ENCODE assay signal across 26 cellular contexts in the genomic region with DNA sequence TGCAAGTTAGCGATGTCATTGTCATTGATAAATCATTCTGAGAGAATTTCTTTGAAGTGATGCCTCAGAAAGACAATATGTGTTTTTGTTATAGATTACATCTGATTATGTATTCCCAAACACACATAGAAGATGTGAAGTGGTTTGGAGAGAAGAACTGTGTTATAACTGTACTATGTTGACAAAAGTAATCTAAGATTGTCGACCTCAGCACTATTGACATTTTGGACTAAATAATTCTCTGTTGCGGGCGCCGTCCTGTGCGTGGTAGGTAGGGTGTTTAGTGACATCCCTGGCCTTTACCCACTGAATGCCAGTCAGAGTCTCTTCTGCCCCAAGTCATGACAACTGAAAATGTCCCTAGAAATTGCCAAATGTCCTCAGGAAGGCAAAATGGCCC.
DNase-seq lines count a peak whose midpoint lies in the region; ATAC-seq, FAIRE-seq and TF ChIP-seq lines count a peak whose summit lies in the region.
"Had no signal": no experiment of that assay in that cellular context is flagged by ENCODE, and none has a peak within 500 bp of the region (broad histone marks: within the 10 kb centered on the region; RNA-seq: fewer than 3 reads in every experiment).

No MANE protein-coding gene starts in this region.

- H3K27ac Mint-ChIP-seq in activated CD8-positive, alpha-beta memory T cell treated with anti-CD3 and anti-CD28 coated beads, Interleukin-2, amount 10 ng/mL, durations not matched to agents 7 days and 5 days, result no peak overlapping the region
- no peak overlapping the region for H3K27ac Mint-ChIP-seq in GM23338
- H3K27ac Mint-ChIP-seq: CD14-positive monocyte; CD4-positive, alpha-beta memory T cell; CD4-positive, CD25-positive, alpha-beta regulatory T cell had no signal

- WGBS in HepG2 (ENCODE audit: low lambda C conversion rate), result 15% methylated on average over 6 of the region's 6 CpGs
- 84% methylated on average over 6 of the region's 6 CpGs for WGBS in right lobe of liver (ENCODE audit: insufficient coverage, low coverage, low lambda C conversion rate, missing lambda C conversion rate)
- WGBS in K562 (ENCODE audit: insufficient coverage, low coverage, missing lambda C conversion rate), result 2% methylated on average over 6 of the region's 6 CpGs

- ATAC-seq in HepG2 (no peak), right lobe of liver (no peak), K562 (no peak), GM23338 (no peak)
- ATAC-seq in activated CD8-positive, alpha-beta memory T cell treated with anti-CD3 and anti-CD28 coated beads, Interleukin-2, amount 10 ng/mL, durations not matched to agents 7 days and 5 days, result no peak
- ATAC-seq: GM12878 had no signal

- H4K20me1 ChIP-seq in HepG2 (ENCODE audit: insufficient read depth, low read length) (no peaks in the 10 kb centered on the region), K562 (replicated peaks; ENCODE audit: control insufficient read depth, insufficient read depth, low read length) (no peaks in the 10 kb centered on the region), GM23338 (replicated peaks; ENCODE audit: insufficient read depth) (no peaks in the 10 kb centered on the region; the same call in 1 of the 2 replicates)
- H4K20me1 ChIP-seq: BLaER1 had no signal

- CTCF ChIA-PET in HepG2 (lab: Yijun Ruan, JAX; ENCODE audit: low intra/inter-chr PET ratio, low total read pairs) (no interaction called here), K562 (lab: Yijun Ruan, JAX; ENCODE audit: low intra/inter-chr PET ratio) (no interaction called here)
- CTCF ChIA-PET in activated CD8-positive, alpha-beta memory T cell treated with anti-CD3 and anti-CD28 coated beads, Interleukin-2, amount 10 ng/mL, durations not matched to agents 7 days and 5 days (lab: Charles Lee), result no interaction called here

- H2AFZ ChIP-seq in HepG2 (ENCODE audit: low read length) (no peak overlapping the region), K562 (ENCODE audit: low read depth, low read length) (no peak overlapping the region), GM23338 (no peak overlapping the region)

- TF ChIP-seq CTCF in HepG2 (CRISPR knock-in tag; IDR thresholded peaks at IDR 0.05), result no peak
- TF ChIP-seq CTCF in right lobe of liver (IDR thresholded peaks at IDR 0.05), result no peak
- TF ChIP-seq CTCF in K562 (IDR thresholded peaks at IDR 0.05 in 2 of 3, conservative IDR thresholded peaks at IDR 0.05 in 1 of 3; ENCODE audit: insufficient read depth in 2 of 3, low read depth in 1 of 3, low read length in 3 of 3), result no peak
- TF ChIP-seq CTCF in GM23338 (conservative IDR thresholded peaks at IDR 0.05; ENCODE audit: low read depth in 2 of 2), result no peak

- TF ChIP-seq RAD21 in HepG2 (CRISPR knock-in tag; IDR thresholded peaks at IDR 0.05), result no peak
- no peak for TF ChIP-seq RAD21 in K562 (CRISPR knock-in tag; conservative IDR thresholded peaks at IDR 0.05 in 1 of 2, IDR thresholded peaks at IDR 0.05 in 1 of 2)

- H3F3A ChIP-seq in GM23338 (replicated peaks; ENCODE audit: low read depth), result 0 out of 2 replicates have a peak, but pooled peaks cover under 1% of the 10 kb centered on the region

- peaks cover 12% of the 10 kb centered on the region for H3K27me3 Mint-ChIP-seq in activated CD8-positive, alpha-beta memory T cell treated with anti-CD3 and anti-CD28 coated beads, Interleukin-2, amount 10 ng/mL, durations not matched to agents 7 days and 5 days
- no peaks in the 10 kb centered on the region for H3K27me3 Mint-ChIP-seq in GM23338 (ENCODE audit: insufficient read depth, low read depth, poor library complexity)

- no peak overlapping the region for H3K4me3 ChIP-seq in HepG2 (replicated peaks in 1 of 3; ENCODE audit: insufficient read depth in 1 of 3, low read depth in 2 of 3, low read length in 3 of 3)
- H3K4me3 ChIP-seq in right lobe of liver, result no peak overlapping the region
- H3K4me3 ChIP-seq in K562, result no peak overlapping the region
- H3K4me3 ChIP-seq in GM23338, result no peak overlapping the region
- H3K4me3 ChIP-seq: BLaER1, GM12878 had no signal

- H3K27ac ChIP-seq in HepG2 (ENCODE audit: extremely low read length, insufficient read depth, low read length), result no peak overlapping the region
- H3K27ac ChIP-seq in right lobe of liver, result no peak overlapping the region
- no peak overlapping the region for H3K27ac ChIP-seq in K562 (ENCODE audit: extremely low read depth, low read depth, low read length)
- H3K27ac ChIP-seq in GM23338 (ENCODE audit: low read depth), result no peak overlapping the region; the same call in 1 of the 2 replicates
- H3K27ac ChIP-seq: 22Rv1, BLaER1 had no signal

- H3K9ac ChIP-seq in HepG2 (ENCODE audit: insufficient read depth, low read depth, low read length) (no peak overlapping the region), K562 (ENCODE audit: insufficient read depth in 1 of 2, low read depth in 2 of 2, low read length in 2 of 2) (no peak overlapping the region)
- H3K9ac ChIP-seq: BLaER1 had no signal

- in situ Hi-C loops in HepG2 (cut with HindIII; ENCODE audit: extremely low pct_ligation_motif_present, low pct_unique_long_range_greater_than_20kb) (loop anchor here (25.0 kb wide), 1 partner anchor 511 kb away; no protein-coding TSS in a partner anchor), K562 (cut with MboI) (no loop called here)

- BruUV-seq in HepG2 (replicated peaks; lab: Mats Ljungman, UMichigan) (no TSS peak), K562 (replicated peaks; lab: Mats Ljungman, UMichigan) (no TSS peak)

- FAIRE-seq in HepG2 (lab: Jason Lieb, UNC) (no peak), K562 (lab: Jason Lieb, UNC) (no peak), urothelium cell line (lab: Jason Lieb, UNC) (peak; percentile 48)
- FAIRE-seq: GM12878, GM12892, GM18507 had no signal

- no peaks in the 10 kb centered on the region for H3K9me3 ChIP-seq in HepG2 (ENCODE audit: low read length)
- H3K9me3 ChIP-seq in right lobe of liver, result no peaks in the 10 kb centered on the region
- H3K9me3 ChIP-seq in K562 (replicated peaks; ENCODE audit: control insufficient read depth, insufficient read depth, low read depth, low read length), result no peaks in the 10 kb centered on the region
- H3K9me3 ChIP-seq: BE2C, BLaER1 had no signal

- intact Hi-C loops in HepG2 (cut with micrococcal nuclease; ENCODE audit: unreplicated experiment) (no loop called here), right lobe of liver (cut with DNase I) (no loop called here), K562 (cut with micrococcal nuclease) (no loop called here)

- H3K79me2 ChIP-seq in HepG2 (ENCODE audit: insufficient read depth, low read length), result no peaks in the 10 kb centered on the region
- H3K79me2 ChIP-seq in K562 (ENCODE audit: control insufficient read depth, insufficient read depth, low read length), result no peaks in the 10 kb centered on the region
- H3K79me2 ChIP-seq in GM23338 (replicated peaks; ENCODE audit: insufficient read depth), result no peaks in the 10 kb centered on the region

- H3K9me3 Mint-ChIP-seq in activated CD8-positive, alpha-beta memory T cell treated with anti-CD3 and anti-CD28 coated beads, Interleukin-2, amount 10 ng/mL, durations not matched to agents 7 days and 5 days (ENCODE audit: low read depth), result no peaks in the 10 kb centered on the region
- H3K9me3 Mint-ChIP-seq in GM23338, result no peaks in the 10 kb centered on the region
- H3K9me3 Mint-ChIP-seq: CD14-positive monocyte; CD8-positive, alpha-beta memory T cell had no signal

- no peak for TF ChIP-seq POLR2A in HepG2 (IDR thresholded peaks at IDR 0.05; ENCODE audit: insufficient read depth in 1 of 2, low read depth in 2 of 2, low read length in 2 of 2)
- TF ChIP-seq POLR2A in right lobe of liver (IDR thresholded peaks at IDR 0.05), result no peak
- no peak for TF ChIP-seq POLR2A in K562 (conservative IDR thresholded peaks at IDR 0.05)

- H3K9me1 ChIP-seq in K562 (ENCODE audit: control insufficient read depth, insufficient read depth, low read length), result no peaks in the 10 kb centered on the region

- H3K4me1 ChIP-seq in HepG2 (ENCODE audit: insufficient read depth, low read length) (no peaks in the 10 kb centered on the region), right lobe of liver (no peaks in the 10 kb centered on the region), K562 (replicated peaks in 1 of 2; ENCODE audit: control insufficient read depth in 2 of 2, insufficient read depth in 2 of 2, low read length in 2 of 2) (no peaks in the 10 kb centered on the region), GM23338 (ENCODE audit: insufficient read depth) (no peaks in the 10 kb centered on the region)
- H3K4me1 ChIP-seq: BE2C had no signal

- H3K4me2 ChIP-seq in HepG2 (ENCODE audit: low read depth, low read length), result no peak overlapping the region
- H3K4me2 ChIP-seq in K562 (ENCODE audit: insufficient read depth, low read length), result no peak overlapping the region
- no peak overlapping the region for H3K4me2 ChIP-seq in GM23338
- H3K4me2 ChIP-seq: BLaER1 had no signal

- no peaks in the 10 kb centered on the region for H3K9me2 ChIP-seq in GM23338 (ENCODE audit: insufficient read depth)

- DNase-seq in HepG2 (ENCODE audit: low spot score) (no peak), right lobe of liver (no peak), K562 (ENCODE audit: extremely low read depth in 1 of 4, low spot score in 3 of 4) (no peak), urothelium cell line (ENCODE audit: low spot score) (no peak), GM23338 (ENCODE audit: low spot score) (no peak)
- DNase-seq in activated CD8-positive, alpha-beta memory T cell treated with anti-CD3 and anti-CD28 coated beads, Interleukin-2, amount 10 ng/mL, durations not matched to agents 7 days and 5 days, result no peak
- DNase-seq: ACHN; BE2C; C1 segment of cervical spinal cord; CD4-positive, alpha-beta memory T cell; CD4-positive, CD25-positive, alpha-beta regulatory T cell; CD8-positive, alpha-beta memory T cell; COR-L47; DMS 273 treated with DMSO at 0.1 percent for 48 hours; DMS153; DMS53; DMS79; DND-41; EL; GDM1 had no signal

- TF ChIP-seq EP300 in HepG2 (IDR thresholded peaks at IDR 0.05; ENCODE audit: low read depth in 2 of 2, low read length in 2 of 2) (no peak), HepG2 (CRISPR knock-in tag; IDR thresholded peaks at IDR 0.05; ENCODE audit: borderline replicate concordance) (no peak), K562 (IDR thresholded peaks at IDR 0.05; ENCODE audit: low read length) (no peak)

- H3K36me3 ChIP-seq in HepG2 (replicated peaks in 1 of 2; ENCODE audit: control insufficient read depth in 1 of 2, insufficient read depth in 2 of 2, low read length in 2 of 2), result no peaks in the 10 kb centered on the region
- H3K36me3 ChIP-seq in right lobe of liver, result no peaks in the 10 kb centered on the region
- no peaks in the 10 kb centered on the region for H3K36me3 ChIP-seq in K562 (ENCODE audit: control insufficient read depth, insufficient read depth, low read length)
- H3K36me3 ChIP-seq in GM23338 (ENCODE audit: insufficient read depth), result peaks cover 26% of the 10 kb centered on the region
- H3K36me3 ChIP-seq: BE2C, BLaER1 had no signal

- no peaks in the 10 kb centered on the region for H3K36me3 Mint-ChIP-seq in activated CD8-positive, alpha-beta memory T cell treated with anti-CD3 and anti-CD28 coated beads, Interleukin-2, amount 10 ng/mL, durations not matched to agents 7 days and 5 days
- H3K36me3 Mint-ChIP-seq in GM23338 (ENCODE audit: low read depth), result peaks cover 19% of the 10 kb centered on the region
- H3K36me3 Mint-ChIP-seq: CD14-positive monocyte; CD4-positive, alpha-beta memory T cell; CD4-positive, CD25-positive, alpha-beta regulatory T cell; CD8-positive, alpha-beta memory T cell had no signal

- H3K27me3 ChIP-seq in HepG2 (ENCODE audit: control insufficient read depth in 1 of 2, insufficient read depth in 2 of 2, low read length in 2 of 2), result peaks cover 0 to 10% of the 10 kb centered on the region in 2 experiments; a peak in 3 of 5 replicates
- H3K27me3 ChIP-seq in right lobe of liver, result no peaks in the 10 kb centered on the region
- H3K27me3 ChIP-seq in K562 (ENCODE audit: control insufficient read depth in 2 of 2, insufficient read depth in 2 of 2, low read length in 2 of 2), result peaks cover 0 to 10% of the 10 kb centered on the region in 2 experiments; a peak in 2 of 5 replicates
- no peaks in the 10 kb centered on the region for H3K27me3 ChIP-seq in GM23338 (ENCODE audit: insufficient read depth)
- H3K27me3 ChIP-seq: BE2C, BLaER1 had no signal

- no peak overlapping the region for H3K4me3 Mint-ChIP-seq in activated CD8-positive, alpha-beta memory T cell treated with anti-CD3 and anti-CD28 coated beads, Interleukin-2, amount 10 ng/mL, durations not matched to agents 7 days and 5 days
- H3K4me3 Mint-ChIP-seq in GM23338, result no peak overlapping the region
- H3K4me3 Mint-ChIP-seq: CD14-positive monocyte; CD4-positive, alpha-beta memory T cell; CD4-positive, CD25-positive, alpha-beta regulatory T cell; CD8-positive, alpha-beta memory T cell had no signal

- POLR2A ChIA-PET in HepG2 (lab: Yijun Ruan, JAX) (no interaction called here), K562 (lab: Yijun Ruan, JAX) (interaction anchor here (0.9 kb wide), 1 partner anchor 453 kb away, joined by 3 read pairs; no protein-coding TSS in a partner anchor)

- no peaks in the 10 kb centered on the region for H3K4me1 Mint-ChIP-seq in activated CD8-positive, alpha-beta memory T cell treated with anti-CD3 and anti-CD28 coated beads, Interleukin-2, amount 10 ng/mL, durations not matched to agents 7 days and 5 days
- H3K4me1 Mint-ChIP-seq in GM23338, result peaks cover 19% of the 10 kb centered on the region
- H3K4me1 Mint-ChIP-seq: CD14-positive monocyte; CD4-positive, CD25-positive, alpha-beta regulatory T cell had no signal
